In the genomic region with DNA sequence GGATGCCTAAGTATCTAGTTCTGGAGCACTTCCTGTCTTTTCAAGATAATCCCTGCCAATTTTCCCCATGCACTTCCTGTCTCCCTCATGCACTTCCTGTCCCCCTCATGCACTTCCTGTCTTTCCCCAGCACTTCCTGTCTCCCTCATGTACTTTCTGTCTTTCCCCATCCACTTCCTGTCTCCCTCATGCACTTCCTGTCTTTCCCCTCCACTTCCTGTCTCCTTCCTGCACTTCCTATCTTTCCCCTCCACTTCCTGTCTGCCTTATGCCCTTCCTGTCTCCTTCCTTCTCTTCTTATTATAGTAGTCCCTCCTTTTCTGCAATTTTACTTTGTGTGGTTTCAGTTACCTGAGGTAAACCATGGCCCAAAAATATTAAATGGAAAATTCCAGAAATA, we compare ENCODE assay signal across 2 cellular contexts.
TF ChIP-seq lines count a peak whose summit lies in the region.

No MANE protein-coding gene starts in this region.

TF ChIP-seq in HCT116, 20 proteins besides CTCF, POLR2A, EP300 and RAD21:
- no peak for TF ChIP-seq EZH2phosphoT487 (IDR thresholded peaks at IDR 0.05; ENCODE audit: borderline replicate concordance)
- TF ChIP-seq, protein P1, sequence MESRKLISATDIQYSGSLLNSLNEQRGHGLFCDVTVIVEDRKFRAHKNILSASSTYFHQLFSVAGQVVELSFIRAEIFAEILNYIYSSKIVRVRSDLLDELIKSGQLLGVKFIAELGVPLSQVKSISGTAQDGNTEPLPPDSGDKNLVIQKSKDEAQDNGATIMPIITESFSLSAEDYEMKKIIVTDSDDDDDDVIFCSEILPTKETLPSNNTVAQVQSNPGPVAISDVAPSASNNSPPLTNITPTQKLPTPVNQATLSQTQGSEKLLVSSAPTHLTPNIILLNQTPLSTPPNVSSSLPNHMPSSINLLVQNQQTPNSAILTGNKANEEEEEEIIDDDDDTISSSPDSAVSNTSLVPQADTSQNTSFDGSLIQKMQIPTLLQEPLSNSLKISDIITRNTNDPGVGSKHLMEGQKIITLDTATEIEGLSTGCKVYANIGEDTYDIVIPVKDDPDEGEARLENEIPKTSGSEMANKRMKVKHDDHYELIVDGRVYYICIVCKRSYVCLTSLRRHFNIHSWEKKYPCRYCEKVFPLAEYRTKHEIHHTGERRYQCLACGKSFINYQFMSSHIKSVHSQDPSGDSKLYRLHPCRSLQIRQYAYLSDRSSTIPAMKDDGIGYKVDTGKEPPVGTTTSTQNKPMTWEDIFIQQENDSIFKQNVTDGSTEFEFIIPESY (IDR thresholded peaks at IDR 0.05; ENCODE audit: extremely low read depth, insufficient replicate concordance, low read length), result no peak
- no peak for TF ChIP-seq CEBPB (IDR thresholded peaks at IDR 0.05; ENCODE audit: low read depth)
- TF ChIP-seq, protein P2, sequence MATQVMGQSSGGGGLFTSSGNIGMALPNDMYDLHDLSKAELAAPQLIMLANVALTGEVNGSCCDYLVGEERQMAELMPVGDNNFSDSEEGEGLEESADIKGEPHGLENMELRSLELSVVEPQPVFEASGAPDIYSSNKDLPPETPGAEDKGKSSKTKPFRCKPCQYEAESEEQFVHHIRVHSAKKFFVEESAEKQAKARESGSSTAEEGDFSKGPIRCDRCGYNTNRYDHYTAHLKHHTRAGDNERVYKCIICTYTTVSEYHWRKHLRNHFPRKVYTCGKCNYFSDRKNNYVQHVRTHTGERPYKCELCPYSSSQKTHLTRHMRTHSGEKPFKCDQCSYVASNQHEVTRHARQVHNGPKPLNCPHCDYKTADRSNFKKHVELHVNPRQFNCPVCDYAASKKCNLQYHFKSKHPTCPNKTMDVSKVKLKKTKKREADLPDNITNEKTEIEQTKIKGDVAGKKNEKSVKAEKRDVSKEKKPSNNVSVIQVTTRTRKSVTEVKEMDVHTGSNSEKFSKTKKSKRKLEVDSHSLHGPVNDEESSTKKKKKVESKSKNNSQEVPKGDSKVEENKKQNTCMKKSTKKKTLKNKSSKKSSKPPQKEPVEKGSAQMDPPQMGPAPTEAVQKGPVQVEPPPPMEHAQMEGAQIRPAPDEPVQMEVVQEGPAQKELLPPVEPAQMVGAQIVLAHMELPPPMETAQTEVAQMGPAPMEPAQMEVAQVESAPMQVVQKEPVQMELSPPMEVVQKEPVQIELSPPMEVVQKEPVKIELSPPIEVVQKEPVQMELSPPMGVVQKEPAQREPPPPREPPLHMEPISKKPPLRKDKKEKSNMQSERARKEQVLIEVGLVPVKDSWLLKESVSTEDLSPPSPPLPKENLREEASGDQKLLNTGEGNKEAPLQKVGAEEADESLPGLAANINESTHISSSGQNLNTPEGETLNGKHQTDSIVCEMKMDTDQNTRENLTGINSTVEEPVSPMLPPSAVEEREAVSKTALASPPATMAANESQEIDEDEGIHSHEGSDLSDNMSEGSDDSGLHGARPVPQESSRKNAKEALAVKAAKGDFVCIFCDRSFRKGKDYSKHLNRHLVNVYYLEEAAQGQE (IDR thresholded peaks at IDR 0.05; ENCODE audit: low read depth), result no peak
- TF ChIP-seq FOSL1 (IDR thresholded peaks at IDR 0.05; ENCODE audit: low read depth), result no peak
- TF ChIP-seq, protein P3, sequence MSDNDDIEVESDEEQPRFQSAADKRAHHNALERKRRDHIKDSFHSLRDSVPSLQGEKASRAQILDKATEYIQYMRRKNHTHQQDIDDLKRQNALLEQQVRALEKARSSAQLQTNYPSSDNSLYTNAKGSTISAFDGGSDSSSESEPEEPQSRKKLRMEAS (IDR thresholded peaks at IDR 0.05), result peak; percentile 75
- no peak for TF ChIP-seq JUND (IDR thresholded peaks at IDR 0.05)
- TF ChIP-seq ELF1 (IDR thresholded peaks at IDR 0.05; ENCODE audit: borderline replicate concordance, low read depth), result no peak; the same call in 1 of the 2 replicates
- no peak; the same call in 1 of the 2 replicates for TF ChIP-seq SP1 (IDR thresholded peaks at IDR 0.05; ENCODE audit: low read depth)
- TF ChIP-seq SRF (IDR thresholded peaks at IDR 0.05; ENCODE audit: low read depth), result peak; percentile 94

TF ChIP-seq in neural cell, 6 proteins besides CTCF, POLR2A, EP300 and RAD21:
- no peak for TF ChIP-seq EZH2 (IDR thresholded peaks at IDR 0.05; ENCODE audit: borderline replicate concordance, insufficient read depth, low read length, poor library complexity, severe bottlenecking)
- TF ChIP-seq, protein P2 (IDR thresholded peaks at IDR 0.05; ENCODE audit: borderline replicate concordance), result no peak
- TF ChIP-seq MXI1 (conservative IDR thresholded peaks at IDR 0.05; ENCODE audit: poor library complexity, severe bottlenecking), result no peak
- no peak for TF ChIP-seq TAF1 (IDR thresholded peaks at IDR 0.05; ENCODE audit: low read depth)
- TF ChIP-seq POLR2AphosphoS5 (IDR thresholded peaks at IDR 0.05), result no peak
- no peak for TF ChIP-seq SMC3 (conservative IDR thresholded peaks at IDR 0.05; ENCODE audit: poor library complexity)
